Comparison of ENCODE assay signal across 1 cellular context in the genomic region with DNA sequence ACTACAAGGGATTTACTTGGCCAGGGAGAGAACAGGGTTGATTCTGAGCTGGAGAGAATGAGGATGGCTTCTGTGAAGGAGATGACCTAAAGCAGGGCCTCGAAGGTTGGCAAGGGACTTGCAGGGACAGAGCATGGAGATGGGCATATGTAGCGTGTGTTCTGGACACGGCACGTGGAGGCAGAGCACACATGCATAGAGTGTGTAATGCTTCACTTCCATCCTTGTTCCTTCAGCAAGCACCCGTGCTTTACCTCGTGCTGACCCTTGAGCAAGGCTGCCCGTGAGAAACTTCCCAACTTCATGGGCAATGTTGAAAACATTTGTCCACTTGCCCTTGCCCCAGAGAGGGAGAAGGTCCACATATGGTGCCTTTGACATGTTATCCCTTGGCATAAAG.
TF ChIP-seq lines count a peak whose summit lies in the region.

No MANE protein-coding gene starts in this region.

TF ChIP-seq in K562, 482 proteins besides CTCF, POLR2A, EP300 and RAD21 (continued from another document and continues in another):
- TF ChIP-seq CHD7 (IDR thresholded peaks at IDR 0.05; ENCODE audit: low read depth, low read length): no peak
- 0 out of 2 replicates have a peak, but pooled peaks have one; percentile 34 for TF ChIP-seq GABPB1 (CRISPR knock-in tag; IDR thresholded peaks at IDR 0.05)
- TF ChIP-seq HDAC2 (IDR thresholded peaks at IDR 0.05): no peak
- no peak for TF ChIP-seq ELK1 (CRISPR knock-in tag; IDR thresholded peaks at IDR 0.05)
- TF ChIP-seq BCOR (IDR thresholded peaks at IDR 0.05): no peak
- no peak for TF ChIP-seq STAT5A (IDR thresholded peaks at IDR 0.05; ENCODE audit: borderline replicate concordance, low read length)
- TF ChIP-seq BACH1 (tag; IDR thresholded peaks at IDR 0.05): no peak
- no peak for TF ChIP-seq MCM3 (IDR thresholded peaks at IDR 0.05)
- no peak for TF ChIP-seq THRA (IDR thresholded peaks at IDR 0.05)
- TF ChIP-seq, protein P1, sequence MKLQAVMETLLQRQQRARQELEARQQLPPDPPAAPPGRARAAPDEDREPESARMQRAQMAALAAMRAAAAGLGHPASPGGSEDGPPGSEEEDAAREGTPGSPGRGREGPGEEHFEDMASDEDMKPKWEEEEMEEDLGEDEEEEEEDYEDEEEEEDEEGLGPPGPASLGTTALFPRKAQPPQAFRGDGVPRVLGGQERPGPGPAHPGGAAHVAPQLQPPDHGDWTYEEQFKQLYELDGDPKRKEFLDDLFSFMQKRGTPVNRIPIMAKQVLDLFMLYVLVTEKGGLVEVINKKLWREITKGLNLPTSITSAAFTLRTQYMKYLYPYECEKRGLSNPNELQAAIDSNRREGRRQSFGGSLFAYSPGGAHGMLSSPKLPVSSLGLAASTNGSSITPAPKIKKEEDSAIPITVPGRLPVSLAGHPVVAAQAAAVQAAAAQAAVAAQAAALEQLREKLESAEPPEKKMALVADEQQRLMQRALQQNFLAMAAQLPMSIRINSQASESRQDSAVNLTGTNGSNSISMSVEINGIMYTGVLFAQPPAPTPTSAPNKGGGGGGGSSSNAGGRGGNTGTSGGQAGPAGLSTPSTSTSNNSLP (IDR thresholded peaks at IDR 0.05; ENCODE audit: borderline replicate concordance, low read depth, low read length): no peak
- TF ChIP-seq SREBF2 (CRISPR knock-in tag; IDR thresholded peaks at IDR 0.05): no peak
- TF ChIP-seq ZNF274 (IDR thresholded peaks at IDR 0.05; ENCODE audit: borderline replicate concordance, low read depth, low read length): no peak
- no peak for TF ChIP-seq CSDE1 (IDR thresholded peaks at IDR 0.05)
- no peak for TF ChIP-seq MTA2 (IDR thresholded peaks at IDR 0.05; ENCODE audit: low read depth)
- no peak for TF ChIP-seq MEIS2 (IDR thresholded peaks at IDR 0.05; ENCODE audit: partially characterized antibody)
- TF ChIP-seq PML (IDR thresholded peaks at IDR 0.05; ENCODE audit: low read length): no peak
- no peak for TF ChIP-seq NR4A1 (CRISPR knock-in tag; IDR thresholded peaks at IDR 0.05)
- peak; percentile 66; the same call in 1 of the 2 replicates for TF ChIP-seq NR4A1 (tag; IDR thresholded peaks at IDR 0.05)
- no peak for TF ChIP-seq HDGF (IDR thresholded peaks at IDR 0.05)
- TF ChIP-seq ZNF347 (CRISPR knock-in tag; IDR thresholded peaks at IDR 0.05; ENCODE audit: low read depth): no peak
- no peak for TF ChIP-seq RBM14 (IDR thresholded peaks at IDR 0.05; ENCODE audit: borderline replicate concordance, insufficient read depth, low read depth, low read length)
- no peak for TF ChIP-seq BHLHE40 (IDR thresholded peaks at IDR 0.05; ENCODE audit: low read length)
- no peak for TF ChIP-seq TAF9B (IDR thresholded peaks at IDR 0.05; ENCODE audit: partially characterized antibody)
- TF ChIP-seq PCBP1 (IDR thresholded peaks at IDR 0.05; ENCODE audit: low read depth, low read length, poor library complexity, severe bottlenecking): no peak
- TF ChIP-seq, protein P2, sequence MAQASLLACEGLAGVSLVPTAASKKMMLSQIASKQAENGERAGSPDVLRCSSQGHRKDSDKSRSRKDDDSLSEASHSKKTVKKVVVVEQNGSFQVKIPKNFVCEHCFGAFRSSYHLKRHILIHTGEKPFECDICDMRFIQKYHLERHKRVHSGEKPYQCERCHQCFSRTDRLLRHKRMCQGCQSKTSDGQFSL (CRISPR knock-in tag; IDR thresholded peaks at IDR 0.05): no peak
- TF ChIP-seq, protein P2 (tag; IDR thresholded peaks at IDR 0.05): no peak
- no peak for TF ChIP-seq ZNF175 (CRISPR knock-in tag; IDR thresholded peaks at IDR 0.05; ENCODE audit: low read depth)
- no peak for TF ChIP-seq ZNF668 (CRISPR knock-in tag; IDR thresholded peaks at IDR 0.05)
- TF ChIP-seq NBN (IDR thresholded peaks at IDR 0.05; ENCODE audit: low read depth): no peak
- no peak for TF ChIP-seq ZNF431 (CRISPR knock-in tag; IDR thresholded peaks at IDR 0.05)
- no peak for TF ChIP-seq CBFA2T3 (IDR thresholded peaks at IDR 0.05)
- TF ChIP-seq SMAD4 (CRISPR knock-in tag; conservative IDR thresholded peaks at IDR 0.05): 0 out of 2 replicates have a peak, but pooled peaks have one; percentile 22
- no peak for TF ChIP-seq ZNF589 (CRISPR knock-in tag; IDR thresholded peaks at IDR 0.05; ENCODE audit: low read depth)
- TF ChIP-seq ZNF551 (CRISPR knock-in tag; IDR thresholded peaks at IDR 0.05): no peak
- TF ChIP-seq KAT7 (CRISPR knock-in tag; IDR thresholded peaks at IDR 0.05; ENCODE audit: borderline replicate concordance): 0 out of 2 replicates have a peak, but pooled peaks have one; percentile 10
- no peak for TF ChIP-seq SETDB1 (IDR thresholded peaks at IDR 0.05; ENCODE audit: low read length)
- TF ChIP-seq MCM2 (IDR thresholded peaks at IDR 0.05; ENCODE audit: low read depth): no peak
- TF ChIP-seq, protein P3, sequence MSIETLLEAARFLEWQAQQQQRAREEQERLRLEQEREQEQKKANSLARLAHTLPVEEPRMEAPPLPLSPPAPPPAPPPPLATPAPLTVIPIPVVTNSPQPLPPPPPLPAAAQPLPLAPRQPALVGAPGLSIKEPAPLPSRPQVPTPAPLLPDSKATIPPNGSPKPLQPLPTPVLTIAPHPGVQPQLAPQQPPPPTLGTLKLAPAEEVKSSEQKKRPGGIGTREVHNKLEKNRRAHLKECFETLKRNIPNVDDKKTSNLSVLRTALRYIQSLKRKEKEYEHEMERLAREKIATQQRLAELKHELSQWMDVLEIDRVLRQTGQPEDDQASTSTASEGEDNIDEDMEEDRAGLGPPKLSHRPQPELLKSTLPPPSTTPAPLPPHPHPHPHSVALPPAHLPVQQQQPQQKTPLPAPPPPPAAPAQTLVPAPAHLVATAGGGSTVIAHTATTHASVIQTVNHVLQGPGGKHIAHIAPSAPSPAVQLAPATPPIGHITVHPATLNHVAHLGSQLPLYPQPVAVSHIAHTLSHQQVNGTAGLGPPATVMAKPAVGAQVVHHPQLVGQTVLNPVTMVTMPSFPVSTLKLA (conservative IDR thresholded peaks at IDR 0.05): no peak
- no peak for TF ChIP-seq ILF3 (IDR thresholded peaks at IDR 0.05; ENCODE audit: borderline replicate concordance)
- no peak for TF ChIP-seq GABPA (tag; conservative IDR thresholded peaks at IDR 0.05; ENCODE audit: low read depth)
- TF ChIP-seq ATF4 (CRISPR knock-in tag; IDR thresholded peaks at IDR 0.05): no peak
- no peak for TF ChIP-seq U2AF2 (optimal IDR thresholded peaks at IDR 0.05; ENCODE audit: low read depth, low read length)
- no peak for TF ChIP-seq CBX5 (IDR thresholded peaks at IDR 0.05; ENCODE audit: borderline replicate concordance, low read depth)
- TF ChIP-seq ZNF324 (CRISPR knock-in tag; IDR thresholded peaks at IDR 0.05): no peak
- 0 out of 2 replicates have a peak, but pooled peaks have one; percentile 17 for TF ChIP-seq CXXC5 (CRISPR knock-in tag; IDR thresholded peaks at IDR 0.05)
- no peak for TF ChIP-seq KLF16 (IDR thresholded peaks at IDR 0.05)
- TF ChIP-seq PTRF (tag; IDR thresholded peaks at IDR 0.05): no peak
